Comparison of ENCODE assay signal across 8 cellular contexts in the genomic region with DNA sequence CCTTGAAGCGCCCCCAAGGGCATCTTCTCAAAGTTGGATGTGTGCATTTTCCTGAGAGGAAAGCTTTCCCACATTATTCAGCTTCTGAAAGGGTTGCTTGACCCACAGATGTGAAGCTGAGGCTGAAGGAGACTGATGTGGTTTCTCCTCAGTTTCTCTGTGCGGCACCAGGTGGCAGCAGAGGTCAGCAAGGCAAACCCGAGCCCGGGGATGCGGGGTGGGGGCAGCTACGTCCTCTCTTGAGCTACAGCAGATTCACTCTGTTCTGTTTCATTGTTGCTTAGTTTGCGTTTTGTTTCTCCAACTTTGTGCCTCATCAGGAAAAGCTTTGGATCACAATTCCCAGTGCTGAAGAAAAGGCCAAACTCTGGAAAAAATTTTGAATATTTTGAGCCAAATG.
A peak's percentile ranks its signal among the peaks of the same experiment; 100 is the strongest.
DNase-seq lines count a peak whose midpoint lies in the region; ATAC-seq, FAIRE-seq and TF ChIP-seq lines count a peak whose summit lies in the region.
"Not testable (repeated sequence)": the region's sequence is repeated elsewhere in the genome, so short reads cannot be mapped to it uniquely, and the experiment has no call there.

No MANE protein-coding gene starts in this region.

- not testable (repeated sequence) for H3K36me3 Mint-ChIP-seq in HFFc6 (ENCODE audit: low read depth); activated T-helper 2 cell treated with anti-CD3 and anti-CD28 coated beads, Interferon-gamma antibody, Interleukin-2, Interleukin-4, amounts not matched to agents 10 μg/mL and 5 μg/mL and 100 μg/mL, durations not matched to agents 14 hours and 24 hours and 36 hours (ENCODE audit: low read depth)

- TF ChIP-seq RAD21 in A549 (conservative IDR thresholded peaks at IDR 0.05 in 1 of 2, IDR thresholded peaks at IDR 0.05 in 1 of 2) = peak; percentile 51 to 58

- not testable (repeated sequence) for H3K27ac Mint-ChIP-seq in HFFc6; activated T-helper 2 cell treated with anti-CD3 and anti-CD28 coated beads, Interferon-gamma antibody, Interleukin-2, Interleukin-4, amounts not matched to agents 10 μg/mL and 5 μg/mL and 100 μg/mL, durations not matched to agents 14 hours and 24 hours and 36 hours

- not testable (repeated sequence) for H3K4me3 Mint-ChIP-seq in HFFc6; activated T-helper 2 cell treated with anti-CD3 and anti-CD28 coated beads, Interferon-gamma antibody, Interleukin-2, Interleukin-4, amounts not matched to agents 10 μg/mL and 5 μg/mL and 100 μg/mL, durations not matched to agents 14 hours and 24 hours and 36 hours (ENCODE audit: low read depth)

- H3K4me3 ChIP-seq in A549; dorsolateral prefrontal cortex; left lung; retinal pigment epithelial cell (ENCODE audit: low read length): not testable (repeated sequence)

- H3K9me3 ChIP-seq in A549, left lung: not testable (repeated sequence)

- POLR2A ChIA-PET in A549 (lab: Yijun Ruan, JAX) = not testable (repeated sequence)

- not testable (repeated sequence) for H3K4me2 ChIP-seq in A549

- H3K9me3 Mint-ChIP-seq in HFFc6; activated T-helper 2 cell treated with anti-CD3 and anti-CD28 coated beads, Interferon-gamma antibody, Interleukin-2, Interleukin-4, amounts not matched to agents 10 μg/mL and 5 μg/mL and 100 μg/mL, durations not matched to agents 14 hours and 24 hours and 36 hours: not testable (repeated sequence)

- ATAC-seq in A549, left lung: not testable (repeated sequence)

- H3K27ac ChIP-seq in A549, dorsolateral prefrontal cortex, left lung: not testable (repeated sequence)

- not testable (repeated sequence) for H3K27me3 ChIP-seq in dorsolateral prefrontal cortex, left lung

- intact Hi-C loops in activated T-helper 2 cell treated with anti-CD3 and anti-CD28 coated beads, Interferon-gamma antibody, Interleukin-2, Interleukin-4, amounts not matched to agents 10 μg/mL and 5 μg/mL and 100 μg/mL, durations not matched to agents 14 hours and 24 hours and 36 hours (cut with micrococcal nuclease); dorsolateral prefrontal cortex (cut with DNase I); left lung (cut with DNase I): not testable (repeated sequence)

- not testable (repeated sequence) for TF ChIP-seq EP300 in A549 (IDR thresholded peaks at IDR 0.05)

- CTCF ChIA-PET in A549 (lab: Yijun Ruan, JAX) = not testable (repeated sequence)

- not testable (repeated sequence) for H3K27me3 Mint-ChIP-seq in HFFc6 (ENCODE audit: insufficient read depth); activated T-helper 2 cell treated with anti-CD3 and anti-CD28 coated beads, Interferon-gamma antibody, Interleukin-2, Interleukin-4, amounts not matched to agents 10 μg/mL and 5 μg/mL and 100 μg/mL, durations not matched to agents 14 hours and 24 hours and 36 hours (ENCODE audit: low read depth)

- TF ChIP-seq CTCF in A549 (IDR thresholded peaks at IDR 0.05) (peak; percentile 25; the same call in 2 of the 3 replicates), HFFc6 (IDR thresholded peaks at IDR 0.05) (peak; percentile 54), dorsolateral prefrontal cortex (IDR thresholded peaks at IDR 0.05 in 54 of 56, conservative IDR thresholded peaks at IDR 0.05 in 2 of 56; ENCODE audit: low read depth in 1 of 56, partially characterized antibody in 56 of 56) (peak in 52 of 56 donors; percentile 10 to 60 (median 46)), left lung (IDR thresholded peaks at IDR 0.05) (peak; percentile 17 to 28), retinal pigment epithelial cell (conservative IDR thresholded peaks at IDR 0.05; ENCODE audit: low read depth, low read length) (peak; percentile 27)

- not testable (repeated sequence) for DNase-seq in A549 (ENCODE audit: low read depth in 1 of 2, low spot score in 1 of 2); retinal pigment epithelial cell (ENCODE audit: low read depth)
- DNase-seq in HFFc6 (peak; percentile 18), dorsolateral prefrontal cortex (peak; percentile 53 to 85 (median 69)), left lung (peak; percentile 58 to 90)
- DNase-seq in activated CD4-positive, alpha-beta T cell treated with anti-CD3 and anti-CD28 coated beads for 4 hours = peak; percentile 34 to 59
- DNase-seq in activated T-helper 2 cell treated with anti-CD3 and anti-CD28 coated beads, Interferon-gamma antibody, Interleukin-2, Interleukin-4, amounts not matched to agents 10 μg/mL and 5 μg/mL and 100 μg/mL, durations not matched to agents 14 hours and 24 hours and 36 hours (ENCODE audit: low spot score) = peak; percentile 62
- peak; percentile 38 for DNase-seq in stimulated activated CD8-positive, alpha-beta memory T cell treated with anti-CD3 and anti-CD28 coated beads, Interleukin-15, amount 100 ng/mL, for 24 hours (ENCODE audit: low read depth)

- not testable (repeated sequence) for TF ChIP-seq POLR2A in A549 (IDR thresholded peaks at IDR 0.05; ENCODE audit: low read length)

- not testable (repeated sequence) for H3K4me1 Mint-ChIP-seq in HFFc6 (ENCODE audit: low read depth); activated T-helper 2 cell treated with anti-CD3 and anti-CD28 coated beads, Interferon-gamma antibody, Interleukin-2, Interleukin-4, amounts not matched to agents 10 μg/mL and 5 μg/mL and 100 μg/mL, durations not matched to agents 14 hours and 24 hours and 36 hours (ENCODE audit: low read depth)

- H3K36me3 ChIP-seq in left lung = not testable (repeated sequence)

- not testable (repeated sequence) for H3K4me1 ChIP-seq in A549, left lung

- not testable (repeated sequence) for FAIRE-seq in A549 (lab: Jason Lieb, UNC)

- WGBS in A549 (ENCODE audit: missing lambda C conversion rate) = 0% methylated on average over 4 of the region's 7 CpGs

TF ChIP-seq in A549, 52 proteins besides CTCF, POLR2A, EP300 and RAD21:
- peak; percentile 41 for TF ChIP-seq SMC3 (IDR thresholded peaks at IDR 0.05)
